30 cellular contexts compared by ENCODE assay signal in genomic region chr9:100525563-100525962, GRCh38. TPM values are rescaled to one million over a fixed set of nuclear protein-coding genes. Genes with fewer than 3 reads are reported as not detected.
DNase-seq lines count a peak whose midpoint lies in the region; ATAC-seq and TF ChIP-seq lines count a peak whose summit lies in the region.
"Had no signal": no experiment of that assay in that cellular context is flagged by ENCODE, and none has a peak within 500 bp of the region (broad histone marks: within the 10 kb centered on the region; RNA-seq: fewer than 3 reads in every experiment).

No MANE protein-coding gene starts in this region.

- H3K27ac Mint-ChIP-seq in Calu3 (ENCODE audit: unreplicated experiment) = no peak overlapping the region
- no peak overlapping the region for H3K27ac Mint-ChIP-seq in activated naive CD8-positive, alpha-beta T cell treated with anti-CD3 and anti-CD28 coated beads, Interleukin-2, amount 50 U/mL, for 24 hours
- H3K27ac Mint-ChIP-seq: brain had no signal

- DNase-seq in ELR (ENCODE audit: low read depth) (peak; percentile 14), NB4 (ENCODE audit: low read depth) (peak; percentile 7), astrocyte of the hippocampus (ENCODE audit: low read depth, low spot score) (peak; percentile 2), kidney tubule cell (ENCODE audit: low spot score) (peak; percentile 37), Calu3 (no peak)
- no peak for DNase-seq in activated naive CD8-positive, alpha-beta T cell treated with anti-CD3 and anti-CD28 coated beads, Interleukin-2, amount 50 U/mL, for 24 hours
- DNase-seq: activated CD4-positive, alpha-beta T cell treated with anti-CD3 and anti-CD28 coated beads, Interleukin-2, amount 50 U/mL, for 4 hours; activated CD4-positive, CD25-positive, alpha-beta regulatory T cell; activated gamma-delta T cell treated with Interleukin-2 at 50 U/mL for 16 hours; activated T-cell treated with anti-CD3 and anti-CD28 coated beads, Interleukin-2, amount 50 U/mL, for 48 hours; GF-D8; HCEC 1CT; KG1; left lung; mesenchymal stem cell; NCI-H1048; NCI-H1694; NCI-H446 treated with DMSO at 0.1 percent for 48 hours; NCI-H774; stimulated activated naive CD4-positive, alpha-beta T cell; upper lobe of left lung had no signal

- no peak for ATAC-seq in HG02642 (IDR thresholded peaks at IDR 0.05; ENCODE audit: poor library complexity, unreplicated experiment)
- ATAC-seq in activated naive CD8-positive, alpha-beta T cell treated with anti-CD3 and anti-CD28 coated beads, Interleukin-2, amount 50 U/mL, for 24 hours = no peak
- no peak for ATAC-seq in HG03139 (IDR thresholded peaks at IDR 0.05; ENCODE audit: unreplicated experiment)
- ATAC-seq: left lung had no signal

- no peak for TF ChIP-seq CTCF in NB4 (IDR thresholded peaks at IDR 0.05; ENCODE audit: low read depth, low read length)
- TF ChIP-seq CTCF in Calu3 (IDR thresholded peaks at IDR 0.05; ENCODE audit: unreplicated experiment) = no peak

- H3K4me3 ChIP-seq in NB4 (ENCODE audit: low read depth, low read length) = no peak overlapping the region
- H3K4me3 ChIP-seq: BLaER1, left lung, right atrium auricular region, SJSA1, smooth muscle cell, suprapubic skin, upper lobe of left lung had no signal

- intact Hi-C loops in Calu3 (cut with micrococcal nuclease; ENCODE audit: unreplicated experiment) = no loop called here

- no peaks in the 10 kb centered on the region for H3K27me3 Mint-ChIP-seq in Calu3 (ENCODE audit: unreplicated experiment)
- H3K27me3 Mint-ChIP-seq in activated naive CD8-positive, alpha-beta T cell treated with anti-CD3 and anti-CD28 coated beads, Interleukin-2, amount 50 U/mL, for 24 hours = no peaks in the 10 kb centered on the region
- H3K27me3 Mint-ChIP-seq: brain had no signal

- no peaks in the 10 kb centered on the region for H3K4me1 Mint-ChIP-seq in Calu3 (ENCODE audit: low read depth, unreplicated experiment)
- H3K4me1 Mint-ChIP-seq in activated naive CD8-positive, alpha-beta T cell treated with anti-CD3 and anti-CD28 coated beads, Interleukin-2, amount 50 U/mL, for 24 hours = no peaks in the 10 kb centered on the region
- H3K4me1 Mint-ChIP-seq: neural crest cell had no signal

- H3K9me3 Mint-ChIP-seq in Calu3 (ENCODE audit: low read depth, unreplicated experiment) = no peaks in the 10 kb centered on the region
- peaks cover 5% of the 10 kb centered on the region for H3K9me3 Mint-ChIP-seq in activated naive CD8-positive, alpha-beta T cell treated with anti-CD3 and anti-CD28 coated beads, Interleukin-2, amount 50 U/mL, for 24 hours

- no TSS peak for BruUV-seq in Calu3 (replicated peaks; lab: Mats Ljungman, UMichigan)

- CTCF ChIA-PET in Calu3 (lab: Charles Lee) = no interaction called here

- no peak overlapping the region for H3K4me3 Mint-ChIP-seq in Calu3 (ENCODE audit: low read depth, unreplicated experiment)
- no peak overlapping the region for H3K4me3 Mint-ChIP-seq in activated naive CD8-positive, alpha-beta T cell treated with anti-CD3 and anti-CD28 coated beads, Interleukin-2, amount 50 U/mL, for 24 hours
- H3K4me3 Mint-ChIP-seq: brain, neural crest cell had no signal

- no peak for TF ChIP-seq POLR2A in NB4 (IDR thresholded peaks at IDR 0.05; ENCODE audit: extremely low read depth, insufficient read length)

- H3K36me3 Mint-ChIP-seq in Calu3 (ENCODE audit: insufficient read depth, unreplicated experiment) = no peaks in the 10 kb centered on the region
- H3K36me3 Mint-ChIP-seq in activated naive CD8-positive, alpha-beta T cell treated with anti-CD3 and anti-CD28 coated beads, Interleukin-2, amount 50 U/mL, for 24 hours (ENCODE audit: low read depth) = peaks cover 2% of the 10 kb centered on the region

RNA-seq across cellular contexts. Expression of gene CAVIN4, which starts 52.3 kb away (rescaled TPM):
- 0.37 and 0.52 TPM in 2 replicates for total RNA-seq in Calu3 (2022)

RNA-seq across cellular contexts. Expression of gene TMEFF1, which starts 52.6 kb away (rescaled TPM):
- total RNA-seq in Calu3 (2022) = 1.7 TPM in 2 replicates

Comparison
In these comparisons a context has a peak if more than half of its experiments do, and no peak if none do; other contexts are left out.
1. DNase-seq: peak in ELR (single experiment), NB4 (single experiment), astrocyte of the hippocampus (single experiment) and kidney tubule cell (single experiment); none in Calu3 (single experiment) and activated naive CD8-positive, alpha-beta T cell treated with anti-CD3 and anti-CD28 coated beads, Interleukin-2, amount 50 U/mL, for 24 hours (single experiment).